ENCODE assay signal across 29 cellular contexts in the genomic region with DNA sequence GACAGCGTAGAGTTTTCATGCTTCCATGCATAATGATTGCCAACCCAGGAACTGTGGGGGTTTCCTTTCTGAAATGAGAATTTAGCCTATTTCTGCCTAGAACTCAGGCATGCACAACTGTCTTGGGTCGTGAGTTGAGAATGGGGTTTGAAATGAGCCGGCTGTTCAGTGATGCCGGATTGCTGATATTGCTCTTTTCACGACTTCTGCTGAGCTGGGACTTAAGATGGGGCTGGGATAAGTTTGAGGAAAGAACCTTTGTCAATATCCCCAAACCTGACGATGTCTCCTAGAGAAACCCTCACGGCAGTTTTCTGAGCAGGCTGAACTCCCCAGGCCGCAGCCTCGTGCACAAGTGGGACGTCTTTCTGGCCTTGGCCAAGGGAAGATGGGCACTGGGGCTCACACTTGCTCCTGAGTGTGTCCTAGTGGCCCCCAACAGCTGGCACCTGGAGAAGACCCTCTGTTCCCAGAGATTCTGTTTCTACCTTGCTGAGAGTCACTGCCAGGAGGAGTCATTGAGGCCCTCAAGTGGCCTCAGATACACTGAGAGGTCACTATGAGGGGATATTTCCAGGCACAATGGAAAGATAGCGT. TPM values are rescaled to one million over a fixed set of nuclear protein-coding genes. Genes with fewer than 3 reads are reported as not detected.
"Had no signal": no experiment of that assay in that cellular context is flagged by ENCODE, and none has a peak within 500 bp of the region (broad histone marks: within the 10 kb centered on the region; RNA-seq: fewer than 3 reads in every experiment).

No MANE protein-coding gene starts in this region.

- H3K27ac Mint-ChIP-seq: naive thymus-derived CD4-positive, alpha-beta T cell; natural killer cell; nephron progenitor cell; progenitor cell of endocrine pancreas; stimulated activated effector memory CD8-positive, alpha-beta T cell treated with anti-CD3 and anti-CD28 coated beads, Interleukin-12 subunit alpha, Interleukin-12 subunit beta, amount 100 ng/mL, for 72 hours; stimulated activated naive B cell treated with anti-CD40 and anti-IgM and Interleukin-4, amounts not matched to agents 10 μg/mL and 1 μg/mL and 100 μg/mL, for 72 hours; stimulated activated naive CD8-positive, alpha-beta T cell treated with anti-CD3 and anti-CD28 coated beads, Interleukin-15, Interleukin-2, amounts not matched to agents 100 ng/mL and 50 ng/mL, for 24 hours had no signal

- H3K9me3 Mint-ChIP-seq: natural killer cell; nephron progenitor cell; neural crest cell; stimulated activated effector memory CD8-positive, alpha-beta T cell treated with anti-CD3 and anti-CD28 coated beads, Interleukin-12 subunit alpha, Interleukin-12 subunit beta, amount 100 ng/mL, for 72 hours; stimulated activated naive B cell treated with anti-CD40 and anti-IgM and Interleukin-4, amounts not matched to agents 10 μg/mL and 1 μg/mL and 100 μg/mL, for 72 hours; stimulated activated naive CD8-positive, alpha-beta T cell treated with anti-CD3 and anti-CD28 coated beads, Interleukin-15, Interleukin-2, amounts not matched to agents 100 ng/mL and 50 ng/mL, for 24 hours had no signal

- H3K36me3 ChIP-seq: ovary, right lobe of liver, sigmoid colon, stomach, thoracic aorta, thyroid gland, tibial nerve, upper lobe of right lung, uterus had no signal

- H3K27ac ChIP-seq: ovary, parathyroid adenoma, psoas muscle, right lobe of liver, sigmoid colon, stomach, thoracic aorta, thyroid gland, tibial nerve, upper lobe of right lung, uterus had no signal

- H3K4me1 ChIP-seq: parathyroid adenoma, psoas muscle, right lobe of liver, sigmoid colon, stomach, thyroid gland, tibial nerve, upper lobe of right lung, uterus had no signal

- H3K9me3 ChIP-seq: ovary, psoas muscle, right lobe of liver, sigmoid colon, stomach, thoracic aorta, thyroid gland, tibial nerve, upper lobe of right lung, uterus had no signal

- H3K4me1 Mint-ChIP-seq: naive thymus-derived CD4-positive, alpha-beta T cell; natural killer cell; neural crest cell; stimulated activated effector memory CD8-positive, alpha-beta T cell treated with anti-CD3 and anti-CD28 coated beads, Interleukin-12 subunit alpha, Interleukin-12 subunit beta, amount 100 ng/mL, for 72 hours had no signal

- ATAC-seq: naive thymus-derived CD4-positive, alpha-beta T cell; natural killer cell; psoas muscle; right cardiac atrium; right lobe of liver; stimulated activated effector memory CD8-positive, alpha-beta T cell treated with anti-CD3 and anti-CD28 coated beads, Interleukin-12 subunit alpha, Interleukin-12 subunit beta, amount 100 ng/mL, for 72 hours; stimulated activated naive B cell treated with anti-CD40 and anti-IgM and Interleukin-4, amounts not matched to agents 10 μg/mL and 1 μg/mL and 100 μg/mL, for 72 hours; upper lobe of right lung had no signal

- DNase-seq: naive thymus-derived CD4-positive, alpha-beta T cell; natural killer cell; nephron progenitor cell; occipital lobe; ovary; posterior cingulate gyrus; psoas muscle; right cardiac atrium; right lobe of liver; sigmoid colon; small intestine; stimulated activated CD4-positive, alpha-beta T cell treated with anti-CD3 and anti-CD28 coated beads, Interleukin-15, amount 100 ng/mL, for 24 hours; stimulated activated CD4-positive, alpha-beta T cell treated with anti-CD3 and anti-CD28 coated beads, Interleukin-2, amount 100 ng/mL, for 24 hours; stimulated activated CD4-positive, alpha-beta T cell treated with anti-CD3 and anti-CD28 coated beads, Interleukin-2, amount 100 ng/mL, for 48 hours; stimulated activated CD4-positive, alpha-beta T cell treated with anti-CD3 and anti-CD28 coated beads, Interleukin-4, amount 100 ng/mL, for 24 hours; stimulated activated naive B cell treated with anti-CD40 and anti-IgM and Interleukin-4, amounts not matched to agents 10 μg/mL and 1 μg/mL and 100 μg/mL, for 72 hours; stimulated activated naive CD4-positive, alpha-beta T cell treated with Interleukin-2 at 50 U/mL for 16 hours; stomach; thyroid gland; trophoblast cell; upper lobe of right lung; uterus had no signal

- H3K4me3 ChIP-seq: ovary, psoas muscle, right lobe of liver, sigmoid colon, stomach, thoracic aorta, thyroid gland, tibial nerve, upper lobe of right lung, uterus had no signal

- H3K27me3 ChIP-seq: ovary, right lobe of liver, sigmoid colon, stomach, thyroid gland, tibial nerve, upper lobe of right lung, uterus had no signal

- FAIRE-seq: small intestine had no signal

- H3K36me3 Mint-ChIP-seq: naive thymus-derived CD4-positive, alpha-beta T cell; natural killer cell; stimulated activated effector memory CD8-positive, alpha-beta T cell treated with anti-CD3 and anti-CD28 coated beads, Interleukin-12 subunit alpha, Interleukin-12 subunit beta, amount 100 ng/mL, for 72 hours had no signal

- H3K4me3 Mint-ChIP-seq: naive thymus-derived CD4-positive, alpha-beta T cell; natural killer cell; nephron progenitor cell; neural crest cell; stimulated activated effector memory CD8-positive, alpha-beta T cell treated with anti-CD3 and anti-CD28 coated beads, Interleukin-12 subunit alpha, Interleukin-12 subunit beta, amount 100 ng/mL, for 72 hours; stimulated activated naive B cell treated with anti-CD40 and anti-IgM and Interleukin-4, amounts not matched to agents 10 μg/mL and 1 μg/mL and 100 μg/mL, for 72 hours; stimulated activated naive CD8-positive, alpha-beta T cell treated with anti-CD3 and anti-CD28 coated beads, Interleukin-15, Interleukin-2, amounts not matched to agents 100 ng/mL and 50 ng/mL, for 24 hours had no signal

RNA-seq across cellular contexts. Expression of a gene that starts 34.1 kb away (rescaled TPM):
- polyA plus RNA-seq: naive thymus-derived CD4-positive, alpha-beta T cell had no signal
